In the genomic region with DNA sequence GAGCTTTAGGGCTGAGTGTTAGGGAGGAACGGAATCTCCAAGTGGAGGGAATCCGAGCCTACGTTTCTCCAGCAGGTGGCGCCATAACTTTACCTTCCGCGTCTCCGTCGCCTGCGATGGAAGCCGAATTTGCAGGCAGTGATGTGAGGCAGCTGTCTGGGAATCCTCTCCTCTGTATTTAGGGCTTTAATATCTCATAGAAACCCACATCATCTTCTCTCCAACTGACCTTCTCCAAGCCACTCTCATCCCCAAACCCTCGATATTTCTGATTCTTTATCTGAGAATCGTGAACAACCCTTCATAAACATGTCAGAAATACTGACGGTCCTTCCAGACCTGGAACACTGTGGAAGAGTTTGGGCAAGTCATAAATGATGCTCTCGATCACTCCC, we compare ENCODE assay signal across 8 cellular contexts. TPM values are rescaled to one million over a fixed set of nuclear protein-coding genes. Genes with fewer than 3 reads are reported as not detected.
DNase-seq lines count a peak whose midpoint lies in the region; ATAC-seq and TF ChIP-seq lines count a peak whose summit lies in the region.

No MANE protein-coding gene starts in this region.

- no peaks in the 10 kb centered on the region for H3K9me3 ChIP-seq in T-helper 17 cell (ENCODE audit: control insufficient read depth, low read length, poor library complexity, severe bottlenecking)

- H3K4me1 Mint-ChIP-seq in T-helper 17 cell = peaks cover 7% of the 10 kb centered on the region

- no peak overlapping the region for H3K27ac Mint-ChIP-seq in T-helper 17 cell

- H3K27me3 Mint-ChIP-seq in T-helper 17 cell = peaks cover 55% of the 10 kb centered on the region

- peak; percentile 92 for TF ChIP-seq CTCF in GM12873 (IDR thresholded peaks at IDR 0.05; ENCODE audit: insufficient read depth, low read depth, low read length, missing control alignments)

- no peak overlapping the region for H3K4me3 Mint-ChIP-seq in T-helper 17 cell

- ATAC-seq in T-helper 17 cell = peak; percentile 49
- ATAC-seq in left ventricle myocardium superior = peak; percentile 86
- peak; percentile 86 for ATAC-seq in sciatic nerve
- no peak for ATAC-seq in HG03175 (IDR thresholded peaks at IDR 0.05; ENCODE audit: unreplicated experiment)
- no peak for ATAC-seq in HG03039 (IDR thresholded peaks at IDR 0.05; ENCODE audit: unreplicated experiment)

- DNase-seq in NCI-H146 treated with DMSO at 0.1 percent for 48 hours (lab: John Stamatoyannopoulos, UW; ENCODE audit: unreplicated experiment) (peak; percentile 61), T-helper 17 cell (peak in 2 of 3 donors; percentile 43 to 51), amniotic stem cell (lab: John Stamatoyannopoulos, UW) (peak; percentile 53), left ventricle myocardium superior (peak; percentile 81), sciatic nerve (ENCODE audit: low spot score) (peak; percentile 91)

- H3K36me3 Mint-ChIP-seq in T-helper 17 cell (ENCODE audit: low read depth) = peaks cover 6% of the 10 kb centered on the region

- intact Hi-C loops in left ventricle myocardium superior (cut with micrococcal nuclease) (loop anchor here (2.0 kb wide), 1 partner anchor 513 kb away; no protein-coding TSS in a partner anchor), sciatic nerve (cut with DNase I) (loop anchor here (10.0 kb wide), 1 partner anchor 513 kb away; no protein-coding TSS in a partner anchor)

RNA-seq across cellular contexts. Expression of gene SIX2, which starts 27.5 kb away (rescaled TPM):
- not detected for total RNA-seq in T-helper 17 cell
- 0.40 TPM for total RNA-seq in left ventricle myocardium superior
- total RNA-seq in sciatic nerve = 3.6 TPM

RNA-seq across cellular contexts. Expression of gene SIX3, which starts 40.2 kb away (rescaled TPM):
- not detected for total RNA-seq in T-helper 17 cell
- not detected for total RNA-seq in left ventricle myocardium superior
- not detected for total RNA-seq in sciatic nerve

Comparison
In these comparisons a context has a peak if more than half of its experiments do, and no peak if none do; other contexts are left out.
1. ATAC-seq: peak in T-helper 17 cell (single experiment), left ventricle myocardium superior (single experiment) and sciatic nerve (single experiment); none in HG03175 (single experiment) and HG03039 (single experiment).
2. Peak in every context shown above with its lines, with median percentiles within 50 percentile points of each other: DNase-seq.